1 cellular context compared by ENCODE assay signal in genomic region chr1:109988349-109988914, GRCh38.
TF ChIP-seq lines count a peak whose summit lies in the region.

No MANE protein-coding gene starts in this region.

TF ChIP-seq in HepG2, 621 proteins besides CTCF, POLR2A, EP300 and RAD21 (continued from another document and continues in another):
- TF ChIP-seq SOX6 (IDR thresholded peaks at IDR 0.05), result no peak
- TF ChIP-seq SOX6 (CRISPR knock-in tag; IDR thresholded peaks at IDR 0.05), result peak; percentile 57
- peak in 1 of 2 experiments; percentile 37; a peak in 1 of 4 replicates for TF ChIP-seq KLF16 (CRISPR knock-in tag; IDR thresholded peaks at IDR 0.05)
- peak; percentile 31 for TF ChIP-seq TEAD3 (CRISPR knock-in tag; optimal IDR thresholded peaks at IDR 0.05; ENCODE audit: borderline replicate concordance)
- TF ChIP-seq HDAC1 (CRISPR knock-in tag; IDR thresholded peaks at IDR 0.05), result 0 out of 2 replicates have a peak, but pooled peaks have one; percentile 38
- peak; percentile 56; the same call in 1 of the 2 replicates for TF ChIP-seq MEF2D (CRISPR knock-in tag; IDR thresholded peaks at IDR 0.05)
- peak; percentile 45; the same call in 1 of the 2 replicates for TF ChIP-seq DRAP1 (CRISPR knock-in tag; IDR thresholded peaks at IDR 0.05)
- peak; percentile 52; the same call in 1 of the 2 replicates for TF ChIP-seq RXRB (CRISPR knock-in tag; IDR thresholded peaks at IDR 0.05; ENCODE audit: borderline replicate concordance)
- TF ChIP-seq KDM6A (CRISPR knock-in tag; IDR thresholded peaks at IDR 0.05; ENCODE audit: low read depth), result peak; percentile 49; the same call in 1 of the 2 replicates
- TF ChIP-seq SOX13 (IDR thresholded peaks at IDR 0.05), result no peak
- TF ChIP-seq SOX13 (CRISPR knock-in tag; conservative IDR thresholded peaks at IDR 0.05 in 1 of 2, IDR thresholded peaks at IDR 0.05 in 1 of 2), result peak in 1 of 2 experiments; percentile 62; a peak in 1 of 4 replicates
- no peak for TF ChIP-seq ZFP36 (IDR thresholded peaks at IDR 0.05; ENCODE audit: borderline replicate concordance, low read depth, low read length, partially characterized antibody)
- no peak for TF ChIP-seq BRCA1 (CRISPR knock-in tag; IDR thresholded peaks at IDR 0.05)
- TF ChIP-seq FOXA1 (IDR thresholded peaks at IDR 0.05), result no peak
- TF ChIP-seq FOXA1 (CRISPR knock-in tag; IDR thresholded peaks at IDR 0.05), result peak; percentile 59
- peak; percentile 41; the same call in 1 of the 2 replicates for TF ChIP-seq NR2F6 (IDR thresholded peaks at IDR 0.05)
- TF ChIP-seq NR2F6 (CRISPR knock-in tag; IDR thresholded peaks at IDR 0.05), result peak; percentile 31; the same call in 1 of the 2 replicates
- TF ChIP-seq PHF21A (CRISPR knock-in tag; IDR thresholded peaks at IDR 0.05), result peak; percentile 47; the same call in 1 of the 2 replicates
- TF ChIP-seq TARDBP (CRISPR knock-in tag; IDR thresholded peaks at IDR 0.05), result peak; percentile 29; the same call in 1 of the 2 replicates
- no peak for TF ChIP-seq ZNF710 (CRISPR knock-in tag; IDR thresholded peaks at IDR 0.05; ENCODE audit: borderline replicate concordance)
- TF ChIP-seq, protein P1, sequence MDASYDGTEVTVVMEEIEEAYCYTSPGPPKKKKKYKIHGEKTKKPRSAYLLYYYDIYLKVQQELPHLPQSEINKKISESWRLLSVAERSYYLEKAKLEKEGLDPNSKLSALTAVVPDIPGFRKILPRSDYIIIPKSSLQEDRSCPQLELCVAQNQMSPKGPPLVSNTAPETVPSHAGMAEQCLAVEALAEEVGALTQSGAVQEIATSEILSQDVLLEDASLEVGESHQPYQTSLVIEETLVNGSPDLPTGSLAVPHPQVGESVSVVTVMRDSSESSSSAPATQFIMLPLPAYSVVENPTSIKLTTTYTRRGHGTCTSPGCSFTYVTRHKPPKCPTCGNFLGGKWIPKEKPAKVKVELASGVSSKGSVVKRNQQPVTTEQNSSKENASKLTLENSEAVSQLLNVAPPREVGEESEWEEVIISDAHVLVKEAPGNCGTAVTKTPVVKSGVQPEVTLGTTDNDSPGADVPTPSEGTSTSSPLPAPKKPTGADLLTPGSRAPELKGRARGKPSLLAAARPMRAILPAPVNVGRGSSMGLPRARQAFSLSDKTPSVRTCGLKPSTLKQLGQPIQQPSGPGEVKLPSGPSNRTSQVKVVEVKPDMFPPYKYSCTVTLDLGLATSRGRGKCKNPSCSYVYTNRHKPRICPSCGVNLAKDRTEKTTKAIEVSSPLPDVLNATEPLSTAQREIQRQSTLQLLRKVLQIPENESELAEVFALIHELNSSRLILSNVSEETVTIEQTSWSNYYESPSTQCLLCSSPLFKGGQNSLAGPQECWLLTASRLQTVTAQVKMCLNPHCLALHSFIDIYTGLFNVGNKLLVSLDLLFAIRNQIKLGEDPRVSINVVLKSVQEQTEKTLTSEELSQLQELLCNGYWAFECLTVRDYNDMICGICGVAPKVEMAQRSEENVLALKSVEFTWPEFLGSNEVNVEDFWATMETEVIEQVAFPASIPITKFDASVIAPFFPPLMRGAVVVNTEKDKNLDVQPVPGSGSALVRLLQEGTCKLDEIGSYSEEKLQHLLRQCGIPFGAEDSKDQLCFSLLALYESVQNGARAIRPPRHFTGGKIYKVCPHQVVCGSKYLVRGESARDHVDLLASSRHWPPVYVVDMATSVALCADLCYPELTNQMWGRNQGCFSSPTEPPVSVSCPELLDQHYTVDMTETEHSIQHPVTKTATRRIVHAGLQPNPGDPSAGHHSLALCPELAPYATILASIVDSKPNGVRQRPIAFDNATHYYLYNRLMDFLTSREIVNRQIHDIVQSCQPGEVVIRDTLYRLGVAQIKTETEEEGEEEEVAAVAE (CRISPR knock-in tag; IDR thresholded peaks at IDR 0.05; ENCODE audit: borderline replicate concordance), result peak; percentile 41; the same call in 1 of the 2 replicates
- 0 out of 2 replicates have a peak, but pooled peaks have one; percentile 16 for TF ChIP-seq MIER3 (CRISPR knock-in tag; IDR thresholded peaks at IDR 0.05; ENCODE audit: borderline replicate concordance)
- peak; percentile 56; the same call in 1 of the 2 replicates for TF ChIP-seq ETV5 (CRISPR knock-in tag; IDR thresholded peaks at IDR 0.05; ENCODE audit: borderline replicate concordance)
- TF ChIP-seq ZNF772 (CRISPR knock-in tag; IDR thresholded peaks at IDR 0.05), result peak; percentile 41; the same call in 1 of the 2 replicates
- TF ChIP-seq ZKSCAN8 (CRISPR knock-in tag; IDR thresholded peaks at IDR 0.05; ENCODE audit: borderline replicate concordance), result peak; percentile 89
- peak; percentile 66; the same call in 1 of the 2 replicates for TF ChIP-seq DPF2 (CRISPR knock-in tag; IDR thresholded peaks at IDR 0.05; ENCODE audit: borderline replicate concordance, low read depth)
- TF ChIP-seq TFDP2 (CRISPR knock-in tag; IDR thresholded peaks at IDR 0.05), result peak; percentile 22; the same call in 1 of the 2 replicates
- TF ChIP-seq PHF5A (CRISPR knock-in tag; IDR thresholded peaks at IDR 0.05; ENCODE audit: low read depth, unreplicated experiment), result peak; percentile 30
- peak; percentile 29 for TF ChIP-seq ZFX (CRISPR knock-in tag; IDR thresholded peaks at IDR 0.05; ENCODE audit: low read depth)
- TF ChIP-seq ZNF124 (CRISPR knock-in tag; IDR thresholded peaks at IDR 0.05), result 0 out of 2 replicates have a peak, but pooled peaks have one; percentile 22
- peak; percentile 26; the same call in 1 of the 2 replicates for TF ChIP-seq RCOR2 (CRISPR knock-in tag; IDR thresholded peaks at IDR 0.05)
- TF ChIP-seq ZNF782 (CRISPR knock-in tag; IDR thresholded peaks at IDR 0.05; ENCODE audit: borderline replicate concordance), result no peak
- 0 out of 2 replicates have a peak, but pooled peaks have one; percentile 16 for TF ChIP-seq KAT8 (CRISPR knock-in tag; IDR thresholded peaks at IDR 0.05)
- TF ChIP-seq SOX5 (CRISPR knock-in tag; IDR thresholded peaks at IDR 0.05; ENCODE audit: borderline replicate concordance), result peak; percentile 60; the same call in 1 of the 2 replicates
- TF ChIP-seq, protein P2, sequence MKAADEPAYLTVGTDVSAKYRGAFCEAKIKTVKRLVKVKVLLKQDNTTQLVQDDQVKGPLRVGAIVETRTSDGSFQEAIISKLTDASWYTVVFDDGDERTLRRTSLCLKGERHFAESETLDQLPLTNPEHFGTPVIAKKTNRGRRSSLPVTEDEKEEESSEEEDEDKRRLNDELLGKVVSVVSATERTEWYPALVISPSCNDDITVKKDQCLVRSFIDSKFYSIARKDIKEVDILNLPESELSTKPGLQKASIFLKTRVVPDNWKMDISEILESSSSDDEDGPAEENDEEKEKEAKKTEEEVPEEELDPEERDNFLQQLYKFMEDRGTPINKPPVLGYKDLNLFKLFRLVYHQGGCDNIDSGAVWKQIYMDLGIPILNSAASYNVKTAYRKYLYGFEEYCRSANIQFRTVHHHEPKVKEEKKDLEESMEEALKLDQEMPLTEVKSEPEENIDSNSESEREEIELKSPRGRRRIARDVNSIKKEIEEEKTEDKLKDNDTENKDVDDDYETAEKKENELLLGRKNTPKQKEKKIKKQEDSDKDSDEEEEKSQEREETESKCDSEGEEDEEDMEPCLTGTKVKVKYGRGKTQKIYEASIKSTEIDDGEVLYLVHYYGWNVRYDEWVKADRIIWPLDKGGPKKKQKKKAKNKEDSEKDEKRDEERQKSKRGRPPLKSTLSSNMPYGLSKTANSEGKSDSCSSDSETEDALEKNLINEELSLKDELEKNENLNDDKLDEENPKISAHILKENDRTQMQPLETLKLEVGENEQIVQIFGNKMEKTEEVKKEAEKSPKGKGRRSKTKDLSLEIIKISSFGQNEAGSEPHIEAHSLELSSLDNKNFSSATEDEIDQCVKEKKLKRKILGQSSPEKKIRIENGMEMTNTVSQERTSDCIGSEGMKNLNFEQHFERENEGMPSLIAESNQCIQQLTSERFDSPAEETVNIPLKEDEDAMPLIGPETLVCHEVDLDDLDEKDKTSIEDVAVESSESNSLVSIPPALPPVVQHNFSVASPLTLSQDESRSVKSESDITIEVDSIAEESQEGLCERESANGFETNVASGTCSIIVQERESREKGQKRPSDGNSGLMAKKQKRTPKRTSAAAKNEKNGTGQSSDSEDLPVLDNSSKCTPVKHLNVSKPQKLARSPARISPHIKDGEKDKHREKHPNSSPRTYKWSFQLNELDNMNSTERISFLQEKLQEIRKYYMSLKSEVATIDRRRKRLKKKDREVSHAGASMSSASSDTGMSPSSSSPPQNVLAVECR (CRISPR knock-in tag; IDR thresholded peaks at IDR 0.05; ENCODE audit: borderline replicate concordance), result peak; percentile 19; the same call in 1 of the 2 replicates
- peak; percentile 84 for TF ChIP-seq PAXIP1 (CRISPR knock-in tag; conservative IDR thresholded peaks at IDR 0.05)
- TF ChIP-seq ZEB1 (IDR thresholded peaks at IDR 0.05; ENCODE audit: insufficient replicate concordance, low read depth), result no peak
- peak; percentile 82; the same call in 1 of the 2 replicates for TF ChIP-seq SIX1 (CRISPR knock-in tag; IDR thresholded peaks at IDR 0.05; ENCODE audit: borderline replicate concordance)
